Comparison of ENCODE assay signal across 1 cellular context in the genomic region with DNA sequence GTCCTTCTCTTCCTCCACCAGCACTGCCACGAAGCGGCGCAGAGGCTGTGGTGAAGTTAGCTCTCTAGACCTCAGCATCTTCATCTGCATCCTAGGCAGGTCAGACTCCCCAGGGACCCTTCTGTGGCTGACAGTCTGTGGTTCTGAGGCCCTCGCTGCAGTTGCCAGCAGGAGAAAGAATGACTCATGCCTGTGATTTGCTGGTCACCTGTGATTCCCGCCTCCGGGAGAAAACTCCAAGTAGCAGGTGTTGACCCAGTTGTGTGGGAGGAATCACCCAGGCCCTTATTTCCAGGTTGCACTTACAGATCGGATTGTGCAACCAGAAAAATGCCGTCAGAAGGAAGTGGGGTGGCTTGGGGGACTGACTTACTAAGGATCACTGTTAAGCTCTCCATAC.
TF ChIP-seq lines count a peak whose summit lies in the region.

No MANE protein-coding gene starts in this region.

TF ChIP-seq in GM12878, 131 proteins besides CTCF, POLR2A, EP300 and RAD21 (continued from another document):
- TF ChIP-seq, protein P1, sequence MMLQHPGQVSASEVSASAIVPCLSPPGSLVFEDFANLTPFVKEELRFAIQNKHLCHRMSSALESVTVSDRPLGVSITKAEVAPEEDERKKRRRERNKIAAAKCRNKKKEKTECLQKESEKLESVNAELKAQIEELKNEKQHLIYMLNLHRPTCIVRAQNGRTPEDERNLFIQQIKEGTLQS (IDR thresholded peaks at IDR 0.05; ENCODE audit: borderline replicate concordance, extremely low read depth, low read depth, low read length) = no peak
- TF ChIP-seq, protein P2, sequence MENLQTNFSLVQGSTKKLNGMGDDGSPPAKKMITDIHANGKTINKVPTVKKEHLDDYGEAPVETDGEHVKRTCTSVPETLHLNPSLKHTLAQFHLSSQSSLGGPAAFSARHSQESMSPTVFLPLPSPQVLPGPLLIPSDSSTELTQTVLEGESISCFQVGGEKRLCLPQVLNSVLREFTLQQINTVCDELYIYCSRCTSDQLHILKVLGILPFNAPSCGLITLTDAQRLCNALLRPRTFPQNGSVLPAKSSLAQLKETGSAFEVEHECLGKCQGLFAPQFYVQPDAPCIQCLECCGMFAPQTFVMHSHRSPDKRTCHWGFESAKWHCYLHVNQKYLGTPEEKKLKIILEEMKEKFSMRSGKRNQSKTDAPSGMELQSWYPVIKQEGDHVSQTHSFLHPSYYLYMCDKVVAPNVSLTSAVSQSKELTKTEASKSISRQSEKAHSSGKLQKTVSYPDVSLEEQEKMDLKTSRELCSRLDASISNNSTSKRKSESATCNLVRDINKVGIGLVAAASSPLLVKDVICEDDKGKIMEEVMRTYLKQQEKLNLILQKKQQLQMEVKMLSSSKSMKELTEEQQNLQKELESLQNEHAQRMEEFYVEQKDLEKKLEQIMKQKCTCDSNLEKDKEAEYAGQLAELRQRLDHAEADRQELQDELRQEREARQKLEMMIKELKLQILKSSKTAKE (IDR thresholded peaks at IDR 0.05; ENCODE audit: low read depth, poor library complexity, severe bottlenecking) = peak; percentile 95
- TF ChIP-seq RELA (IDR thresholded peaks at IDR 0.05; ENCODE audit: borderline replicate concordance, partially characterized antibody) = no peak
- TF ChIP-seq, protein P3, sequence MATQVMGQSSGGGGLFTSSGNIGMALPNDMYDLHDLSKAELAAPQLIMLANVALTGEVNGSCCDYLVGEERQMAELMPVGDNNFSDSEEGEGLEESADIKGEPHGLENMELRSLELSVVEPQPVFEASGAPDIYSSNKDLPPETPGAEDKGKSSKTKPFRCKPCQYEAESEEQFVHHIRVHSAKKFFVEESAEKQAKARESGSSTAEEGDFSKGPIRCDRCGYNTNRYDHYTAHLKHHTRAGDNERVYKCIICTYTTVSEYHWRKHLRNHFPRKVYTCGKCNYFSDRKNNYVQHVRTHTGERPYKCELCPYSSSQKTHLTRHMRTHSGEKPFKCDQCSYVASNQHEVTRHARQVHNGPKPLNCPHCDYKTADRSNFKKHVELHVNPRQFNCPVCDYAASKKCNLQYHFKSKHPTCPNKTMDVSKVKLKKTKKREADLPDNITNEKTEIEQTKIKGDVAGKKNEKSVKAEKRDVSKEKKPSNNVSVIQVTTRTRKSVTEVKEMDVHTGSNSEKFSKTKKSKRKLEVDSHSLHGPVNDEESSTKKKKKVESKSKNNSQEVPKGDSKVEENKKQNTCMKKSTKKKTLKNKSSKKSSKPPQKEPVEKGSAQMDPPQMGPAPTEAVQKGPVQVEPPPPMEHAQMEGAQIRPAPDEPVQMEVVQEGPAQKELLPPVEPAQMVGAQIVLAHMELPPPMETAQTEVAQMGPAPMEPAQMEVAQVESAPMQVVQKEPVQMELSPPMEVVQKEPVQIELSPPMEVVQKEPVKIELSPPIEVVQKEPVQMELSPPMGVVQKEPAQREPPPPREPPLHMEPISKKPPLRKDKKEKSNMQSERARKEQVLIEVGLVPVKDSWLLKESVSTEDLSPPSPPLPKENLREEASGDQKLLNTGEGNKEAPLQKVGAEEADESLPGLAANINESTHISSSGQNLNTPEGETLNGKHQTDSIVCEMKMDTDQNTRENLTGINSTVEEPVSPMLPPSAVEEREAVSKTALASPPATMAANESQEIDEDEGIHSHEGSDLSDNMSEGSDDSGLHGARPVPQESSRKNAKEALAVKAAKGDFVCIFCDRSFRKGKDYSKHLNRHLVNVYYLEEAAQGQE (IDR thresholded peaks at IDR 0.05; ENCODE audit: low read depth, low read length) = no peak
- 0 out of 2 replicates have a peak, but pooled peaks have one; percentile 16 for TF ChIP-seq IRF4 (IDR thresholded peaks at IDR 0.05; ENCODE audit: low read depth, low read length)
- TF ChIP-seq PKNOX1 (IDR thresholded peaks at IDR 0.05) = no peak
- TF ChIP-seq SRF (IDR thresholded peaks at IDR 0.05; ENCODE audit: low read depth in 2 of 2, low read length in 2 of 2) = peak in 1 of 2 experiments; percentile 30; a peak in 1 of 4 replicates
- no peak for TF ChIP-seq BRCA1 (IDR thresholded peaks at IDR 0.05; ENCODE audit: low read depth, low read length)
- peak; percentile 84 for TF ChIP-seq EED (IDR thresholded peaks at IDR 0.05; ENCODE audit: low read depth)
- TF ChIP-seq SMC3 (IDR thresholded peaks at IDR 0.05; ENCODE audit: borderline replicate concordance, low read length) = peak; percentile 23; the same call in 1 of the 2 replicates
- TF ChIP-seq PBX3 (IDR thresholded peaks at IDR 0.05; ENCODE audit: insufficient replicate concordance, low read depth, low read length) = no peak
- no peak for TF ChIP-seq KAT2A (conservative IDR thresholded peaks at IDR 0.05; ENCODE audit: control insufficient read depth, low read depth, low read length)
- TF ChIP-seq NFXL1 (IDR thresholded peaks at IDR 0.05; ENCODE audit: borderline replicate concordance) = no peak
